Comparison of ENCODE assay signal across 2 cellular contexts in genomic region chr2:223944704-223945531, GRCh38.
TF ChIP-seq lines count a peak whose summit lies in the region.

TSS of gene WDFY1 (minus strand) at chr2:223945335. CDS start at chr2:223945284, 51 bp downstream.

TF ChIP-seq in HEK293, 187 proteins besides CTCF, POLR2A, EP300 and RAD21 (continued from another document and continues in another):
- TF ChIP-seq ZFHX2 (tag by site-specific recombination; conservative IDR thresholded peaks at IDR 0.05): peak; percentile 76
- TF ChIP-seq ZNF645 (tag by site-specific recombination; IDR thresholded peaks at IDR 0.05): no peak
- TF ChIP-seq SP2 (tag by site-specific recombination; IDR thresholded peaks at IDR 0.05): 0 out of 2 replicates have a peak, but pooled peaks have one; percentile 14
- peak; percentile 40; the same call in 1 of the 2 replicates for TF ChIP-seq KLF17 (tag by site-specific recombination; IDR thresholded peaks at IDR 0.05)
- peak; percentile 43; the same call in 1 of the 2 replicates for TF ChIP-seq ZFP69B (tag by site-specific recombination; IDR thresholded peaks at IDR 0.05)
- no peak for TF ChIP-seq ZNF785 (tag by site-specific recombination; IDR thresholded peaks at IDR 0.05)
- peak; percentile 88 for TF ChIP-seq ZNF561 (tag by site-specific recombination; IDR thresholded peaks at IDR 0.05; ENCODE audit: borderline replicate concordance)
- peak; percentile 74 for TF ChIP-seq PRDM1 (tag by site-specific recombination; IDR thresholded peaks at IDR 0.05)
- 0 out of 2 replicates have a peak, but pooled peaks have one; percentile 50 for TF ChIP-seq ZNF2 (tag by site-specific recombination; IDR thresholded peaks at IDR 0.05)
- TF ChIP-seq SP3 (tag by site-specific recombination; IDR thresholded peaks at IDR 0.05): peak; percentile 31; the same call in 1 of the 2 replicates
- TF ChIP-seq SP7 (tag by site-specific recombination; IDR thresholded peaks at IDR 0.05): peak; percentile 57
- TF ChIP-seq ZBTB7A (tag by site-specific recombination; IDR thresholded peaks at IDR 0.05; ENCODE audit: low read depth): 0 out of 2 replicates have a peak, but pooled peaks have one; percentile 24
- peak; percentile 71 for TF ChIP-seq ZNF76 (tag by site-specific recombination; IDR thresholded peaks at IDR 0.05; ENCODE audit: borderline replicate concordance, low read depth)
- TF ChIP-seq BCL11A (tag by site-specific recombination; IDR thresholded peaks at IDR 0.05; ENCODE audit: low read depth): no peak
- TF ChIP-seq PATZ1 (tag by site-specific recombination; IDR thresholded peaks at IDR 0.05): peak; percentile 84
- peak; percentile 85 for TF ChIP-seq ZNF10 (tag by site-specific recombination; IDR thresholded peaks at IDR 0.05)
- TF ChIP-seq ZBTB8A (tag by site-specific recombination; IDR thresholded peaks at IDR 0.05): peak; percentile 79
- peak; percentile 82 for TF ChIP-seq ZNF501 (tag by site-specific recombination; IDR thresholded peaks at IDR 0.05)
- TF ChIP-seq ZNF600 (tag by site-specific recombination; IDR thresholded peaks at IDR 0.05): peak; percentile 57
- TF ChIP-seq ZNF133 (tag by site-specific recombination; IDR thresholded peaks at IDR 0.05): no peak
- TF ChIP-seq ZNF169 (tag by site-specific recombination; IDR thresholded peaks at IDR 0.05): no peak
- TF ChIP-seq ZNF629 (tag by site-specific recombination; IDR thresholded peaks at IDR 0.05): peak; percentile 12; the same call in 1 of the 2 replicates
- TF ChIP-seq ZNF544 (tag by site-specific recombination; IDR thresholded peaks at IDR 0.05): no peak
- TF ChIP-seq ZNF335 (tag by site-specific recombination; conservative IDR thresholded peaks at IDR 0.05): peak; percentile 94
- peak; percentile 97 for TF ChIP-seq ZBTB20 (tag by site-specific recombination; IDR thresholded peaks at IDR 0.05)
- TF ChIP-seq ZBTB10 (tag by site-specific recombination; IDR thresholded peaks at IDR 0.05): 0 out of 2 replicates have a peak, but pooled peaks have one; percentile 44
- peak; percentile 69 for TF ChIP-seq ZNF660 (tag by site-specific recombination; IDR thresholded peaks at IDR 0.05)
- TF ChIP-seq KLF10 (tag by site-specific recombination; IDR thresholded peaks at IDR 0.05): 0 out of 2 replicates have a peak, but pooled peaks have one; percentile 24
- peak; percentile 38; the same call in 1 of the 2 replicates for TF ChIP-seq EGR2 (tag by site-specific recombination; IDR thresholded peaks at IDR 0.05; ENCODE audit: low read depth)
- TF ChIP-seq YY1 (tag by site-specific recombination; IDR thresholded peaks at IDR 0.05): peak; percentile 84

TF ChIP-seq in SK-N-SH, 30 proteins besides CTCF, POLR2A, EP300 and RAD21 (continued from another document):
- TF ChIP-seq RFX5 (IDR thresholded peaks at IDR 0.05; ENCODE audit: low read length) (no peak), FOSL2 (IDR thresholded peaks at IDR 0.05; ENCODE audit: borderline replicate concordance, low read depth) (peak; percentile 11; the same call in 1 of the 2 replicates), CHD2 (IDR thresholded peaks at IDR 0.05; ENCODE audit: low read length, partially characterized antibody) (peak; percentile 83), ZBTB33 (IDR thresholded peaks at IDR 0.05; ENCODE audit: borderline replicate concordance, low read depth) (no peak), FOXJ3 (CRISPR knock-in tag; IDR thresholded peaks at IDR 0.05) (no peak), REST (IDR thresholded peaks at IDR 0.05; ENCODE audit: low read depth, low read length) (no peak), USF1 (IDR thresholded peaks at IDR 0.05; ENCODE audit: borderline replicate concordance, low read depth) (peak; percentile 84), GABPA (IDR thresholded peaks at IDR 0.05; ENCODE audit: low read depth) (no peak), MXI1 (IDR thresholded peaks at IDR 0.05; ENCODE audit: low read depth, low read length) (peak; percentile 42; the same call in 1 of the 2 replicates), NFIC (IDR thresholded peaks at IDR 0.05; ENCODE audit: borderline replicate concordance) (peak; percentile 75)
